Comparison of ENCODE assay signal across 19 cellular contexts in the genomic region with DNA sequence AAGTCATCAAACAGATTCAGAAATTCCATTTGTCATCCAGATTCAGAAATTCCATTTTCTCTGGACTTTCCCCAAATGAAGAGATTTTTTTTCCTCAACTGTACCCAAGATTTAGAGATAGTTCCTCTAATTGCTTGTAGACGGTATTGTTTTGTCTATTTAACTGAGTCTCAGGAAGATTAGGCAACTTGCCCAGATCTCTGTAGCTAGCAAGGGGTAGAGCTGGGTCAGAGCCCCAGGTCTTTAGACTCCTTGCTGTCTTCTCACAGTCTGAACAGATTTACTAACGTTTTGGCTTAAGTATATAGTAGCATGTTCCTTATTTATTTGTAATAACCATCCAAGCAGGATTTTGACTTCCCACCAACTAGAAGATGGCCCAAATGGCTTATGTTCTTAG. TPM values are rescaled to one million over a fixed set of nuclear protein-coding genes. Genes with fewer than 3 reads are reported as not detected.
DNase-seq lines count a peak whose midpoint lies in the region; ATAC-seq and TF ChIP-seq lines count a peak whose summit lies in the region.
"Had no signal": no experiment of that assay in that cellular context is flagged by ENCODE, and none has a peak within 500 bp of the region (broad histone marks: within the 10 kb centered on the region; RNA-seq: fewer than 3 reads in every experiment).

No MANE protein-coding gene starts in this region.

- TF ChIP-seq EP300 in SK-N-SH (IDR thresholded peaks at IDR 0.05; ENCODE audit: borderline replicate concordance in 1 of 2, low read depth in 1 of 2, low read length in 1 of 2): no peak

- no peaks in the 10 kb centered on the region for H3K9me2 ChIP-seq in SK-N-SH

- H3K9ac ChIP-seq in SK-N-SH: no peak overlapping the region

- TF ChIP-seq RAD21 in SK-N-SH (IDR thresholded peaks at IDR 0.05; ENCODE audit: low read length): no peak

- TF ChIP-seq CTCF in A673 (conservative IDR thresholded peaks at IDR 0.05; ENCODE audit: low read depth, low read length) (no peak), SK-N-SH (IDR thresholded peaks at IDR 0.05) (no peak), choroid plexus epithelial cell (conservative IDR thresholded peaks at IDR 0.05; ENCODE audit: low read depth, low read length) (no peak)

- peaks cover 7% of the 10 kb centered on the region for H3F3A ChIP-seq in SK-N-SH (replicated peaks; ENCODE audit: insufficient read depth)

- no peak for ATAC-seq in HG03045 (IDR thresholded peaks at IDR 0.05; ENCODE audit: unreplicated experiment)
- ATAC-seq: A549 had no signal

- H3K36me3 ChIP-seq in A673 (ENCODE audit: insufficient read depth, low read length, poor library complexity, severe bottlenecking) (peaks cover 5% of the 10 kb centered on the region), SK-N-SH (replicated peaks in 1 of 2; ENCODE audit: control insufficient read depth in 1 of 2, insufficient read depth in 2 of 2, low read length in 1 of 2) (peaks cover 10 to 17% of the 10 kb centered on the region in 2 experiments)

- H3K27me3 ChIP-seq in A673 (replicated peaks; ENCODE audit: insufficient read depth, low read depth, low read length, poor library complexity) (no peaks in the 10 kb centered on the region), SK-N-SH (ENCODE audit: insufficient read depth) (no peaks in the 10 kb centered on the region)
- H3K27me3 ChIP-seq: MG63 had no signal

- POLR2A ChIA-PET in A673 (lab: Charles Lee; ENCODE audit: low non-redundant PET) (no interaction called here), SK-N-SH (lab: Yijun Ruan, JAX) (no interaction called here)

- H3K4me1 ChIP-seq in A673 (ENCODE audit: insufficient read depth, low read length, poor library complexity, severe bottlenecking) (no peaks in the 10 kb centered on the region), SK-N-SH (ENCODE audit: control insufficient read depth in 1 of 2, insufficient read depth in 2 of 2, low read depth in 1 of 2, low read length in 1 of 2) (0 out of 4 replicates have a peak, but pooled peaks cover 0 to 8% of the 10 kb centered on the region in 2 experiments)
- H3K4me1 ChIP-seq: A549 had no signal

- H3K79me2 ChIP-seq in SK-N-SH (ENCODE audit: insufficient read depth): no peaks in the 10 kb centered on the region

- no TSS peak for BruUV-seq in A673 (replicated peaks; lab: Mats Ljungman, UMichigan)

- no peaks in the 10 kb centered on the region for H3K9me3 ChIP-seq in A673 (ENCODE audit: low read depth, low read length, poor library complexity, severe bottlenecking)
- no peaks in the 10 kb centered on the region for H3K9me3 ChIP-seq in SK-N-SH
- H3K9me3 ChIP-seq: A549, MG63 had no signal

- intact Hi-C loops in A673 (cut with micrococcal nuclease; ENCODE audit: unreplicated experiment): no loop called here

- WGBS in SK-N-SH (ENCODE audit: low lambda C conversion rate): 8% methylated on average over 2 of the region's 2 CpGs

- H3K4me3 ChIP-seq in A673 (ENCODE audit: low read depth, low read length, poor library complexity, severe bottlenecking) (no peak overlapping the region), SK-N-SH (ENCODE audit: low read depth in 2 of 2, low read length in 1 of 2) (no peak overlapping the region; a peak in 1 of 4 replicates), choroid plexus epithelial cell (ENCODE audit: low read depth, low read length) (no peak overlapping the region)
- H3K4me3 ChIP-seq: A549, MG63 had no signal

- DNase-seq in A673 (ENCODE audit: low spot score) (peak; percentile 24), EH (ENCODE audit: low read depth) (peak; percentile 67), SK-N-SH (no peak), choroid plexus epithelial cell (ENCODE audit: low read depth) (peak; percentile 37), NCI-H2196 (lab: John Stamatoyannopoulos, UW; ENCODE audit: unreplicated experiment) (no peak), EL (no peak)
- DNase-seq: CD4-positive, CD25-positive, alpha-beta regulatory T cell; DND-41; GDM1; H7; Kasumi-1; MG63; NCI-H1417; NCI-H1694 treated with DMSO at 0.1 percent for 48 hours; NCI-H2081 treated with DMSO at 0.1 percent for 48 hours; NCI-H82; OCI-M1 had no signal

- no peak overlapping the region for H2AFZ ChIP-seq in SK-N-SH (ENCODE audit: low read depth)

- H3K4me2 ChIP-seq in SK-N-SH: peak overlapping the region; percentile 38; the same call in 1 of the 2 replicates
- H3K4me2 ChIP-seq: A549 had no signal

- H4K20me1 ChIP-seq in SK-N-SH (ENCODE audit: insufficient read depth): no peaks in the 10 kb centered on the region

- CTCF ChIA-PET in A673 (lab: Charles Lee): no interaction called here
- CTCF ChIA-PET in SK-N-SH (lab: Yijun Ruan, JAX): interaction anchor here (1.7 to 7.1 kb wide), 3 partner anchors 9 to 34 kb away, joined by 5 to 47 read pairs (median 7); a partner anchor contains a TSS

- H3K27ac ChIP-seq in A673 (ENCODE audit: low read depth, low read length, poor library complexity, severe bottlenecking) (no peak overlapping the region), SK-N-SH (ENCODE audit: low read depth in 2 of 2, low read length in 1 of 2) (peak overlapping the region in 1 of 2 experiments; percentile 26; a peak in 1 of 4 replicates)
- H3K27ac ChIP-seq: A549 had no signal

TF ChIP-seq in SK-N-SH, 30 proteins besides CTCF, POLR2A, EP300 and RAD21:
- TF ChIP-seq, protein P1, sequence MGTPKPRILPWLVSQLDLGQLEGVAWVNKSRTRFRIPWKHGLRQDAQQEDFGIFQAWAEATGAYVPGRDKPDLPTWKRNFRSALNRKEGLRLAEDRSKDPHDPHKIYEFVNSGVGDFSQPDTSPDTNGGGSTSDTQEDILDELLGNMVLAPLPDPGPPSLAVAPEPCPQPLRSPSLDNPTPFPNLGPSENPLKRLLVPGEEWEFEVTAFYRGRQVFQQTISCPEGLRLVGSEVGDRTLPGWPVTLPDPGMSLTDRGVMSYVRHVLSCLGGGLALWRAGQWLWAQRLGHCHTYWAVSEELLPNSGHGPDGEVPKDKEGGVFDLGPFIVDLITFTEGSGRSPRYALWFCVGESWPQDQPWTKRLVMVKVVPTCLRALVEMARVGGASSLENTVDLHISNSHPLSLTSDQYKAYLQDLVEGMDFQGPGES (IDR thresholded peaks at IDR 0.05; ENCODE audit: low read depth, low read length): no peak

RNA-seq across cellular contexts. Expression of a gene that starts 34.2 kb away (rescaled TPM):
- total RNA-seq in A673 (2021): 34.7 and 35.1 TPM in 2 replicates
- 10.9 and 11.0 TPM in 2 replicates for polyA plus RNA-seq in SK-N-SH (2012; rRNA removed)
- 17.5 and 23.5 TPM in 2 replicates for polyA plus RNA-seq in SK-N-SH (2012; cell fraction: cytosol; rRNA removed)
- 8.4 and 16.4 TPM in 2 replicates for polyA plus RNA-seq in SK-N-SH (2012; cell fraction: nucleus; rRNA removed)

Comparison
In these comparisons a context has a peak if more than half of its experiments do, and no peak if none do; other contexts are left out.
1. DNase-seq: peak in A673 (single experiment), EH (single experiment) and choroid plexus epithelial cell (single experiment); none in SK-N-SH (single experiment), NCI-H2196 (single experiment) and EL (single experiment).